Comparison of ENCODE assay signal across 1 cellular context in genomic region chr2:236530512-236530911, GRCh38.
A peak's percentile ranks its signal among the peaks of the same experiment; 100 is the strongest.
TF ChIP-seq lines count a peak whose summit lies in the region.

No MANE protein-coding gene starts in this region.

TF ChIP-seq in GM12878, 131 proteins besides CTCF, POLR2A, EP300 and RAD21 (continued from another document):
- TF ChIP-seq CUX1 (IDR thresholded peaks at IDR 0.05; ENCODE audit: insufficient replicate concordance, low read depth, low read length) (peak; percentile 70), GATAD2B (conservative IDR thresholded peaks at IDR 0.05; ENCODE audit: low read depth) (peak; percentile 68), MEF2B (IDR thresholded peaks at IDR 0.05; ENCODE audit: partially characterized antibody, poor library complexity, severe bottlenecking) (peak; percentile 97), SMC3 (IDR thresholded peaks at IDR 0.05; ENCODE audit: borderline replicate concordance, low read length) (peak; percentile 19; the same call in 1 of the 2 replicates), KAT2A (conservative IDR thresholded peaks at IDR 0.05; ENCODE audit: control insufficient read depth, low read depth, low read length) (no peak), ZNF687 (IDR thresholded peaks at IDR 0.05) (0 out of 2 replicates have a peak, but pooled peaks have one; percentile 38), NFXL1 (IDR thresholded peaks at IDR 0.05; ENCODE audit: borderline replicate concordance) (no peak)
TF ChIP-seq in GM12878: peak in this region for 6.
